In the genomic region with DNA sequence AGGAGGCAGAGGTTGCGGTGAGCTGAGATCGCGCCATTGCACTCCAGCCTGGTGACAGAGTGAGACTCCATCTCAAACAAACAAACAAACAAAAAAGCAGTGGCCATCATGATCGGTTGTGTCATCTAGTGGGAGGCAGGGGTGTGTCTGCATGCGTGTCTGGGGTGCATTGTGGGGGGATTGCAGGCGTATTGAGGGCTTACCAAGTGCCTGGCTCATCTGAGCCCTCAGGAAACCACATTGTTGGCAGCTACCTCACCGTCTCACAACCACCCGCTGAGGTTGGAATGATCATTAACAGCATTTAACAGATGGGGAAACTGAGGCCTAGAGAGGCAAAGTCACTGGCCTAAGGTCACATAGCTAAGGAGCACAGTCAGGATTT, we compare ENCODE assay signal across 1 cellular context.
TF ChIP-seq lines count a peak whose summit lies in the region.

No MANE protein-coding gene starts in this region.

TF ChIP-seq in IMR-90, 13 proteins besides CTCF, POLR2A, EP300 and RAD21 (continued from another document):
- TF ChIP-seq MXI1 (IDR thresholded peaks at IDR 0.05; ENCODE audit: borderline replicate concordance, low read depth, low read length): no peak
